Comparison of ENCODE assay signal across 33 cellular contexts in the genomic region with DNA sequence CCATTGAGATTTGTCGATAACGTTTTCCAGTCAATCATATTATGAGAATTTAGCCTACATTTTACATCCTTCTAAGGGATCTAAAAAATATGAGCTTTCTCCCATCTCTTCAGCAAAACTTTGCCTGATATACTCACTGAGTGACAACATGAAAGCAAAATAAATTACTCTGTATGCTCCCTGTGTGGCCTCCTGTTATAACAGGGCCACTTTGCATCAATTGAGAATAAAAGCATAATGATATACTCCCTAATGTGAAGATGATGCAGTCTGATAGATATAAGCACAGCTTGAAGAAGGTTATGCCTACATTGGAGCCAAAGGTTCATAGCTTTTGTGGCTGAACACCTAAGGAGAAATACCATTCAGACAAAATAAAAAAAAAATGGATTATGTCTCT.
A peak's percentile ranks its signal among the peaks of the same experiment; 100 is the strongest.
DNase-seq lines count a peak whose midpoint lies in the region; FAIRE-seq and TF ChIP-seq lines count a peak whose summit lies in the region.
"Had no signal": no experiment of that assay in that cellular context is flagged by ENCODE, and none has a peak within 500 bp of the region (broad histone marks: within the 10 kb centered on the region; RNA-seq: fewer than 3 reads in every experiment).

No MANE protein-coding gene starts in this region.

- WGBS in H1 (ENCODE audit: extremely low coverage in 1 of 2, insufficient coverage in 1 of 2, insufficient read length in 1 of 2, insufficient replicate concordance in 2 of 2, low coverage in 1 of 2, low lambda C conversion rate in 2 of 2, missing lambda C conversion rate in 1 of 2), 2 experiments: 93% methylated on average over 2 of the region's 2 CpGs; no CpG with 5 or more reads in 1 of the 2 experiments

- H4K8ac ChIP-seq in H1 (ENCODE audit: extremely low read depth, insufficient read depth, low read length): no peak overlapping the region

- no peak overlapping the region for H2BK5ac ChIP-seq in H1 (ENCODE audit: low read depth, low read length)

- no peak overlapping the region for H4K91ac ChIP-seq in H1 (replicated peaks; ENCODE audit: insufficient read length, low read length)

- no peak overlapping the region for H2BK20ac ChIP-seq in H1 (ENCODE audit: low read length)

- H2AK5ac ChIP-seq in H1 (ENCODE audit: low read depth, low read length): no peak overlapping the region

- no peak overlapping the region for H3K4me2 ChIP-seq in H1 (ENCODE audit: insufficient read depth in 1 of 2, low read depth in 2 of 2, low read length in 2 of 2)
- no peak overlapping the region for H3K4me2 ChIP-seq in neural cell (ENCODE audit: low read length)
- H3K4me2 ChIP-seq: A549; BLaER1; BLaER1 treated with 17β-estradiol and CSF1 and Interleukin-3, amounts not matched to agents 10 nM and 100 nM had no signal

- no peak for TF ChIP-seq CTCF in H1 (IDR thresholded peaks at IDR 0.05; ENCODE audit: control extremely low read depth in 1 of 3, insufficient read depth in 1 of 3, low read depth in 1 of 3, low read length in 3 of 3)
- TF ChIP-seq CTCF in neural cell (IDR thresholded peaks at IDR 0.05; ENCODE audit: poor library complexity, severe bottlenecking): no peak

- H3K4me3 ChIP-seq in H1 (ENCODE audit: extremely low read depth in 1 of 4, insufficient read depth in 2 of 4, low read depth in 3 of 4, low read length in 4 of 4): no peak overlapping the region
- no peak overlapping the region for H3K4me3 ChIP-seq in neural cell (ENCODE audit: low read length)
- H3K4me3 ChIP-seq: A549; BLaER1; BLaER1 treated with 17β-estradiol and CSF1 and Interleukin-3, amounts not matched to agents 10 nM and 100 nM had no signal

- H3K79me2 ChIP-seq in H1 (ENCODE audit: control insufficient read depth in 1 of 2, insufficient read depth in 2 of 2, low read length in 2 of 2) (no peaks in the 10 kb centered on the region), neural cell (replicated peaks; ENCODE audit: insufficient read depth, low read length) (no peaks in the 10 kb centered on the region)

- H2AFZ ChIP-seq in H1 (ENCODE audit: low read length) (no peak overlapping the region), neural cell (ENCODE audit: low read depth, low read length) (no peak overlapping the region)

- no peaks in the 10 kb centered on the region for H3K9me2 ChIP-seq in neural cell (ENCODE audit: insufficient read depth, low read length)

- CTCF ChIA-PET in H1 (lab: Charles Lee; ENCODE audit: partially characterized antibody): interaction anchor here (1.2 kb wide), 1 partner anchor 16 kb away, joined by 4 read pairs; no protein-coding TSS in a partner anchor

- H3K4ac ChIP-seq in H1 (replicated peaks; ENCODE audit: insufficient read length, low read depth, low read length): no peak overlapping the region

- no peaks in the 10 kb centered on the region for H3K9me3 ChIP-seq in H1 (ENCODE audit: insufficient read depth in 2 of 2, low read depth in 1 of 2, low read length in 1 of 2)
- H3K9me3 ChIP-seq in neural cell (ENCODE audit: low read length): no peaks in the 10 kb centered on the region
- H3K9me3 ChIP-seq: BE2C, Caco-2 had no signal

- H2BK12ac ChIP-seq in H1 (ENCODE audit: low read depth, low read length): no peak overlapping the region

- TF ChIP-seq POLR2A in H1 (IDR thresholded peaks at IDR 0.05; ENCODE audit: control extremely low read depth in 1 of 2, low read depth in 2 of 2, low read length in 2 of 2): no peak

- no peak for FAIRE-seq in H1 (lab: Jason Lieb, UNC)
- FAIRE-seq: A204.1, A549, D721Med had no signal

- no peak overlapping the region for H3K18ac ChIP-seq in H1 (ENCODE audit: extremely low read depth, low read length)

- POLR2A ChIA-PET in H1 (lab: Charles Lee; ENCODE audit: partially characterized antibody): no interaction called here

- H3K56ac ChIP-seq in H1 (replicated peaks; ENCODE audit: insufficient read length, low read depth, low read length): no peak overlapping the region

- no peak for TF ChIP-seq RAD21 in H1 (IDR thresholded peaks at IDR 0.05 in 1 of 2, conservative IDR thresholded peaks at IDR 0.05 in 1 of 2; ENCODE audit: low read depth in 2 of 2, low read length in 2 of 2)
- no peak for TF ChIP-seq RAD21 in neural cell (conservative IDR thresholded peaks at IDR 0.05)

- H2BK15ac ChIP-seq in H1 (ENCODE audit: low read length): no peak overlapping the region

- H3K27me3 ChIP-seq in H1 (replicated peaks in 1 of 4; ENCODE audit: control insufficient read depth in 3 of 4, extremely low read depth in 1 of 4, insufficient read depth in 3 of 4, low read length in 3 of 4) (no peaks in the 10 kb centered on the region), neural cell (ENCODE audit: insufficient read depth, low read depth, low read length) (no peaks in the 10 kb centered on the region)
- H3K27me3 ChIP-seq: BE2C; BLaER1; BLaER1 treated with 17β-estradiol and CSF1 and Interleukin-3, amounts not matched to agents 10 nM and 100 nM had no signal

- H3K9ac ChIP-seq in H1 (replicated peaks in 1 of 4; ENCODE audit: extremely low read depth in 1 of 4, low read depth in 3 of 4, low read length in 3 of 4) (no peak overlapping the region), neural cell (ENCODE audit: low read length) (no peak overlapping the region)
- H3K9ac ChIP-seq: BLaER1; BLaER1 treated with 17β-estradiol and CSF1 and Interleukin-3, amounts not matched to agents 10 nM and 100 nM had no signal

- H3K79me1 ChIP-seq in H1 (ENCODE audit: low read depth, low read length): no peaks in the 10 kb centered on the region

- peak; percentile 33 for DNase-seq in NCI-H69 (lab: John Stamatoyannopoulos, UW)
- no peak for DNase-seq in H1 (ENCODE audit: low read depth in 1 of 2, low spot score in 2 of 2)
- DNase-seq in NCI-H82 (lab: John Stamatoyannopoulos, UW): no peak
- no peak for DNase-seq in activated CD8-positive, alpha-beta memory T cell treated with anti-CD3 and anti-CD28 coated beads for 24 hours
- DNase-seq in D341Med (ENCODE audit: low spot score): no peak
- DNase-seq: 8988T; ACHN; AML-193; BE2C; C1 segment of cervical spinal cord; Caco-2; Calu3; CD4-positive, alpha-beta memory T cell; CD4-positive, alpha-beta T cell; CD4-positive, CD25-positive, alpha-beta regulatory T cell; CD8-positive, alpha-beta memory T cell; CD8-positive, alpha-beta T cell; COR-L47; DMS 273 treated with DMSO at 0.1 percent for 48 hours; DMS153; DMS53; DMS79; DMS79 treated with DMSO at 0.1 percent for 48 hours; DND-41; EL had no signal

- no peak overlapping the region for H3K23ac ChIP-seq in H1 (ENCODE audit: insufficient read length)

- peak overlapping the region; percentile 26 for H2BK120ac ChIP-seq in H1 (replicated peaks; ENCODE audit: low read depth, low read length)

- H3K36me3 ChIP-seq in H1 (ENCODE audit: control insufficient read depth in 2 of 4, insufficient read depth in 4 of 4, low read length in 3 of 4) (no peaks in the 10 kb centered on the region), neural cell (ENCODE audit: insufficient read depth, low read length) (no peaks in the 10 kb centered on the region)
- H3K36me3 ChIP-seq: BE2C had no signal

- H4K5ac ChIP-seq in H1 (ENCODE audit: insufficient read length, low read depth, low read length): no peak overlapping the region

- H3K27ac ChIP-seq in H1 (ENCODE audit: low read depth, low read length): no peak overlapping the region
- H3K27ac ChIP-seq in neural cell (ENCODE audit: low read length): no peak overlapping the region
- H3K27ac ChIP-seq: 22Rv1; A549; BLaER1; BLaER1 treated with 17β-estradiol and CSF1 and Interleukin-3, amounts not matched to agents 10 nM and 100 nM; C4-2B had no signal

- no peak overlapping the region for H3K14ac ChIP-seq in H1 (ENCODE audit: insufficient read length)

- TF ChIP-seq EP300 in H1 (IDR thresholded peaks at IDR 0.05; ENCODE audit: borderline replicate concordance in 1 of 2, low read depth in 2 of 2, low read length in 2 of 2) (no peak), neural cell (conservative IDR thresholded peaks at IDR 0.05; ENCODE audit: poor library complexity, severe bottlenecking) (peak; percentile 74)

- H3K23me2 ChIP-seq in H1 (ENCODE audit: low read depth, low read length): no peaks in the 10 kb centered on the region

- no peaks in the 10 kb centered on the region for H3K4me1 ChIP-seq in H1 (replicated peaks in 1 of 4; ENCODE audit: control insufficient read depth in 3 of 4, insufficient read depth in 4 of 4, low read length in 3 of 4)
- H3K4me1 ChIP-seq: A549, BE2C had no signal

- H4K20me1 ChIP-seq in H1 (replicated peaks in 1 of 2; ENCODE audit: control insufficient read depth in 1 of 2, insufficient read depth in 2 of 2, low read length in 2 of 2) (no peaks in the 10 kb centered on the region), neural cell (ENCODE audit: insufficient read depth) (no peaks in the 10 kb centered on the region)
- H4K20me1 ChIP-seq: BLaER1; BLaER1 treated with 17β-estradiol and CSF1 and Interleukin-3, amounts not matched to agents 10 nM and 100 nM had no signal

- H3F3A ChIP-seq in neural cell (ENCODE audit: insufficient read depth, low read length, poor library complexity, severe bottlenecking): no peaks in the 10 kb centered on the region

TF ChIP-seq in H1, 55 proteins besides CTCF, POLR2A, EP300 and RAD21:
- TF ChIP-seq CREB1 (IDR thresholded peaks at IDR 0.05) (no peak), YY1 (IDR thresholded peaks at IDR 0.05; ENCODE audit: low read depth, low read length) (no peak), SIX5 (IDR thresholded peaks at IDR 0.05; ENCODE audit: low read depth, low read length) (no peak)

TF ChIP-seq in neural cell, 6 proteins besides CTCF, POLR2A, EP300 and RAD21 (continues in another document):
- TF ChIP-seq TAF1 (IDR thresholded peaks at IDR 0.05; ENCODE audit: low read depth) (no peak), POLR2AphosphoS5 (IDR thresholded peaks at IDR 0.05) (peak; percentile 92), MXI1 (conservative IDR thresholded peaks at IDR 0.05; ENCODE audit: poor library complexity, severe bottlenecking) (no peak)
